In genomic region chr17:45722161-45722560, GRCh38 we compare ENCODE assay signal across 1 cellular context.
TF ChIP-seq lines count a peak whose summit lies in the region.

No MANE protein-coding gene starts in this region.

TF ChIP-seq in HepG2, 621 proteins besides CTCF, POLR2A, EP300 and RAD21 (continued from another document):
- TF ChIP-seq, protein P1, sequence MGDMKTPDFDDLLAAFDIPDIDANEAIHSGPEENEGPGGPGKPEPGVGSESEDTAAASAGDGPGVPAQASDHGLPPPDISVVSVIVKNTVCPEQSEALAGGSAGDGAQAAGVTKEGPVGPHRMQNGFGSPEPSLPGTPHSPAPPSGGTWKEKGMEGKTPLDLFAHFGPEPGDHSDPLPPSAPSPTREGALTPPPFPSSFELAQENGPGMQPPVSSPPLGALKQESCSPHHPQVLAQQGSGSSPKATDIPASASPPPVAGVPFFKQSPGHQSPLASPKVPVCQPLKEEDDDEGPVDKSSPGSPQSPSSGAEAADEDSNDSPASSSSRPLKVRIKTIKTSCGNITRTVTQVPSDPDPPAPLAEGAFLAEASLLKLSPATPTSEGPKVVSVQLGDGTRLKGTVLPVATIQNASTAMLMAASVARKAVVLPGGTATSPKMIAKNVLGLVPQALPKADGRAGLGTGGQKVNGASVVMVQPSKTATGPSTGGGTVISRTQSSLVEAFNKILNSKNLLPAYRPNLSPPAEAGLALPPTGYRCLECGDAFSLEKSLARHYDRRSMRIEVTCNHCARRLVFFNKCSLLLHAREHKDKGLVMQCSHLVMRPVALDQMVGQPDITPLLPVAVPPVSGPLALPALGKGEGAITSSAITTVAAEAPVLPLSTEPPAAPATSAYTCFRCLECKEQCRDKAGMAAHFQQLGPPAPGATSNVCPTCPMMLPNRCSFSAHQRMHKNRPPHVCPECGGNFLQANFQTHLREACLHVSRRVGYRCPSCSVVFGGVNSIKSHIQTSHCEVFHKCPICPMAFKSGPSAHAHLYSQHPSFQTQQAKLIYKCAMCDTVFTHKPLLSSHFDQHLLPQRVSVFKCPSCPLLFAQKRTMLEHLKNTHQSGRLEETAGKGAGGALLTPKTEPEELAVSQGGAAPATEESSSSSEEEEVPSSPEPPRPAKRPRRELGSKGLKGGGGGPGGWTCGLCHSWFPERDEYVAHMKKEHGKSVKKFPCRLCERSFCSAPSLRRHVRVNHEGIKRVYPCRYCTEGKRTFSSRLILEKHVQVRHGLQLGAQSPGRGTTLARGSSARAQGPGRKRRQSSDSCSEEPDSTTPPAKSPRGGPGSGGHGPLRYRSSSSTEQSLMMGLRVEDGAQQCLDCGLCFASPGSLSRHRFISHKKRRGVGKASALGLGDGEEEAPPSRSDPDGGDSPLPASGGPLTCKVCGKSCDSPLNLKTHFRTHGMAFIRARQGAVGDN (CRISPR knock-in tag; IDR thresholded peaks at IDR 0.05) = 0 out of 2 replicates have a peak, but pooled peaks have one; percentile 21
- peak in 1 of 2 experiments; percentile 56; a peak in 3 of 4 replicates for TF ChIP-seq REST (IDR thresholded peaks at IDR 0.05; ENCODE audit: borderline replicate concordance in 1 of 2, low read depth in 1 of 2, low read length in 2 of 2)
- 0 out of 2 replicates have a peak, but pooled peaks have one; percentile 38 for TF ChIP-seq HOMEZ (CRISPR knock-in tag; IDR thresholded peaks at IDR 0.05; ENCODE audit: low read depth)
- peak; percentile 36 for TF ChIP-seq TEAD3 (CRISPR knock-in tag; optimal IDR thresholded peaks at IDR 0.05; ENCODE audit: borderline replicate concordance)
- TF ChIP-seq ZBED4 (CRISPR knock-in tag; IDR thresholded peaks at IDR 0.05; ENCODE audit: borderline replicate concordance) = peak; percentile 81; the same call in 1 of the 2 replicates
- no peak for TF ChIP-seq TAF1 (CRISPR knock-in tag; IDR thresholded peaks at IDR 0.05)
- no peak for TF ChIP-seq ZSCAN22 (CRISPR knock-in tag; IDR thresholded peaks at IDR 0.05)
- TF ChIP-seq TGIF2 (CRISPR knock-in tag; IDR thresholded peaks at IDR 0.05) = 0 out of 2 replicates have a peak, but pooled peaks have one; percentile 36
- TF ChIP-seq THAP11 (CRISPR knock-in tag; IDR thresholded peaks at IDR 0.05) = no peak
- TF ChIP-seq SOX6 (IDR thresholded peaks at IDR 0.05) = no peak
- TF ChIP-seq SOX6 (CRISPR knock-in tag; IDR thresholded peaks at IDR 0.05) = 0 out of 2 replicates have a peak, but pooled peaks have one; percentile 13
- TF ChIP-seq BATF2 (CRISPR knock-in tag; IDR thresholded peaks at IDR 0.05) = no peak
- TF ChIP-seq THRA (CRISPR knock-in tag; IDR thresholded peaks at IDR 0.05; ENCODE audit: borderline replicate concordance) = 0 out of 2 replicates have a peak, but pooled peaks have one; percentile 13
- peak; percentile 60 for TF ChIP-seq ZNF574 (CRISPR knock-in tag; IDR thresholded peaks at IDR 0.05)
- TF ChIP-seq STAG1 (CRISPR knock-in tag; IDR thresholded peaks at IDR 0.05) = peak; percentile 81
- peak; percentile 88 for TF ChIP-seq XRCC5 (optimal IDR thresholded peaks at IDR 0.05; ENCODE audit: low read length)
- TF ChIP-seq, protein P2, sequence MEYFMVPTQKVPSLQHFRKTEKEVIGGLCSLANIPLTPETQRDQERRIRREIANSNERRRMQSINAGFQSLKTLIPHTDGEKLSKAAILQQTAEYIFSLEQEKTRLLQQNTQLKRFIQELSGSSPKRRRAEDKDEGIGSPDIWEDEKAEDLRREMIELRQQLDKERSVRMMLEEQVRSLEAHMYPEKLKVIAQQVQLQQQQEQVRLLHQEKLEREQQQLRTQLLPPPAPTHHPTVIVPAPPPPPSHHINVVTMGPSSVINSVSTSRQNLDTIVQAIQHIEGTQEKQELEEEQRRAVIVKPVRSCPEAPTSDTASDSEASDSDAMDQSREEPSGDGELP (IDR thresholded peaks at IDR 0.05; ENCODE audit: borderline replicate concordance, low read depth) = peak; percentile 75
- peak; percentile 65 for TF ChIP-seq SMC3 (IDR thresholded peaks at IDR 0.05; ENCODE audit: low read length)
- TF ChIP-seq MAZ (IDR thresholded peaks at IDR 0.05; ENCODE audit: borderline replicate concordance, low read depth, low read length) = no peak
- 0 out of 2 replicates have a peak, but pooled peaks have one; percentile 33 for TF ChIP-seq MAZ (CRISPR knock-in tag; IDR thresholded peaks at IDR 0.05; ENCODE audit: low read depth)
- TF ChIP-seq, protein P3, sequence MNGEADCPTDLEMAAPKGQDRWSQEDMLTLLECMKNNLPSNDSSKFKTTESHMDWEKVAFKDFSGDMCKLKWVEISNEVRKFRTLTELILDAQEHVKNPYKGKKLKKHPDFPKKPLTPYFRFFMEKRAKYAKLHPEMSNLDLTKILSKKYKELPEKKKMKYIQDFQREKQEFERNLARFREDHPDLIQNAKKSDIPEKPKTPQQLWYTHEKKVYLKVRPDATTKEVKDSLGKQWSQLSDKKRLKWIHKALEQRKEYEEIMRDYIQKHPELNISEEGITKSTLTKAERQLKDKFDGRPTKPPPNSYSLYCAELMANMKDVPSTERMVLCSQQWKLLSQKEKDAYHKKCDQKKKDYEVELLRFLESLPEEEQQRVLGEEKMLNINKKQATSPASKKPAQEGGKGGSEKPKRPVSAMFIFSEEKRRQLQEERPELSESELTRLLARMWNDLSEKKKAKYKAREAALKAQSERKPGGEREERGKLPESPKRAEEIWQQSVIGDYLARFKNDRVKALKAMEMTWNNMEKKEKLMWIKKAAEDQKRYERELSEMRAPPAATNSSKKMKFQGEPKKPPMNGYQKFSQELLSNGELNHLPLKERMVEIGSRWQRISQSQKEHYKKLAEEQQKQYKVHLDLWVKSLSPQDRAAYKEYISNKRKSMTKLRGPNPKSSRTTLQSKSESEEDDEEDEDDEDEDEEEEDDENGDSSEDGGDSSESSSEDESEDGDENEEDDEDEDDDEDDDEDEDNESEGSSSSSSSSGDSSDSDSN (CRISPR knock-in tag; IDR thresholded peaks at IDR 0.05) = peak; percentile 51
- TF ChIP-seq ZNF331 (CRISPR knock-in tag; IDR thresholded peaks at IDR 0.05) = peak; percentile 31; the same call in 1 of the 2 replicates
- peak; percentile 60; the same call in 1 of the 2 replicates for TF ChIP-seq ZNF768 (CRISPR knock-in tag; IDR thresholded peaks at IDR 0.05)
- peak; percentile 71 for TF ChIP-seq MIER2 (CRISPR knock-in tag; IDR thresholded peaks at IDR 0.05)
